In genomic region chr10:15868006-15868405, GRCh38 we compare ENCODE assay signal across 24 cellular contexts.
"Had no signal": no experiment of that assay in that cellular context is flagged by ENCODE, and none has a peak within 500 bp of the region (broad histone marks: within the 10 kb centered on the region; RNA-seq: fewer than 3 reads in every experiment).

No MANE protein-coding gene starts in this region.

- ATAC-seq: activated T-cell treated with anti-CD3 and anti-CD28 coated beads, Interleukin-2, amount 50 U/mL, for 4 hours; gastroesophageal sphincter; heart left ventricle; lower lobe of right lung; naive thymus-derived CD4-positive, alpha-beta T cell had no signal

- H3K4me3 ChIP-seq: gastroesophageal sphincter, heart left ventricle, lower lobe of right lung, sigmoid colon, thoracic aorta, upper lobe of left lung had no signal

- H3K4me1 ChIP-seq: gastroesophageal sphincter, heart left ventricle, lower lobe of right lung, sigmoid colon, upper lobe of left lung had no signal

- DNase-seq: activated CD4-positive, alpha-beta T cell treated with anti-CD3 and anti-CD28 coated beads, Interleukin-2, amount 50 U/mL, for 48 hours; activated CD8-positive, alpha-beta memory T cell treated with anti-CD3 and anti-CD28 coated beads, Interleukin-2, amount 50 U/mL, for 48 hours; activated naive CD4-positive, alpha-beta T cell treated with anti-CD3 and anti-CD28 coated beads, Interleukin-2, amount 10 ng/mL, durations not matched to agents 7 days and 5 days; activated T-cell treated with anti-CD3 and anti-CD28 coated beads, Interleukin-2, amount 50 U/mL, for 4 hours; amygdala; caudate nucleus; effector CD4-positive, alpha-beta T cell; erythroblast; heart left ventricle; kidney; lower lobe of right lung; naive thymus-derived CD4-positive, alpha-beta T cell; occipital lobe; retina; sigmoid colon; SK-N-SH; stimulated activated CD4-positive, alpha-beta T cell treated with anti-CD3 and anti-CD28 coated beads, Interleukin-2, amount 100 ng/mL, for 48 hours; stimulated activated naive CD4-positive, alpha-beta T cell treated with Interleukin-2 at 50 U/mL for 16 hours; upper lobe of left lung had no signal

- H3K27me3 ChIP-seq: upper lobe of left lung had no signal

- H3K4me1 Mint-ChIP-seq: activated naive CD4-positive, alpha-beta T cell treated with anti-CD3 and anti-CD28 coated beads, Interleukin-2, amount 10 ng/mL, durations not matched to agents 7 days and 5 days; brain; naive thymus-derived CD4-positive, alpha-beta T cell; neural crest cell had no signal

- H3K27ac ChIP-seq: gastroesophageal sphincter, heart left ventricle, lower lobe of right lung, sigmoid colon, thoracic aorta, upper lobe of left lung had no signal

- H3K4me2 ChIP-seq: SK-N-SH had no signal

- H3K9ac ChIP-seq: SK-N-SH had no signal

- H3K27ac Mint-ChIP-seq: activated naive CD4-positive, alpha-beta T cell treated with anti-CD3 and anti-CD28 coated beads, Interleukin-2, amount 10 ng/mL, durations not matched to agents 7 days and 5 days; brain; dendritic cell treated with granulocyte-macrophage colony-stimulating factor and Interleukin-4, amounts not matched to agents 40 ng/mL and 50 ng/mL, for 4 days; naive thymus-derived CD4-positive, alpha-beta T cell had no signal

- H3K9me3 Mint-ChIP-seq: activated naive CD4-positive, alpha-beta T cell treated with anti-CD3 and anti-CD28 coated beads, Interleukin-2, amount 10 ng/mL, durations not matched to agents 7 days and 5 days; activated T-cell treated with anti-CD3 and anti-CD28 coated beads, Interleukin-2, amount 50 U/mL, for 4 hours; dendritic cell treated with granulocyte-macrophage colony-stimulating factor and Interleukin-4, amounts not matched to agents 40 ng/mL and 50 ng/mL, for 4 days; neural crest cell had no signal

- H3K4me3 Mint-ChIP-seq: activated naive CD4-positive, alpha-beta T cell treated with anti-CD3 and anti-CD28 coated beads, Interleukin-2, amount 10 ng/mL, durations not matched to agents 7 days and 5 days; activated T-cell treated with anti-CD3 and anti-CD28 coated beads, Interleukin-2, amount 50 U/mL, for 4 hours; brain; dendritic cell treated with granulocyte-macrophage colony-stimulating factor and Interleukin-4, amounts not matched to agents 40 ng/mL and 50 ng/mL, for 4 days; naive thymus-derived CD4-positive, alpha-beta T cell; neural crest cell had no signal

- H3K9me3 ChIP-seq: lower lobe of right lung, sigmoid colon, SK-N-SH, thoracic aorta, upper lobe of left lung had no signal

- H3K36me3 Mint-ChIP-seq: activated naive CD4-positive, alpha-beta T cell treated with anti-CD3 and anti-CD28 coated beads, Interleukin-2, amount 10 ng/mL, durations not matched to agents 7 days and 5 days; brain had no signal

- H3K36me3 ChIP-seq: gastroesophageal sphincter, heart left ventricle, lower lobe of right lung, sigmoid colon, thoracic aorta, upper lobe of left lung had no signal
